Comparison of ENCODE assay signal across 18 cellular contexts in the genomic region with DNA sequence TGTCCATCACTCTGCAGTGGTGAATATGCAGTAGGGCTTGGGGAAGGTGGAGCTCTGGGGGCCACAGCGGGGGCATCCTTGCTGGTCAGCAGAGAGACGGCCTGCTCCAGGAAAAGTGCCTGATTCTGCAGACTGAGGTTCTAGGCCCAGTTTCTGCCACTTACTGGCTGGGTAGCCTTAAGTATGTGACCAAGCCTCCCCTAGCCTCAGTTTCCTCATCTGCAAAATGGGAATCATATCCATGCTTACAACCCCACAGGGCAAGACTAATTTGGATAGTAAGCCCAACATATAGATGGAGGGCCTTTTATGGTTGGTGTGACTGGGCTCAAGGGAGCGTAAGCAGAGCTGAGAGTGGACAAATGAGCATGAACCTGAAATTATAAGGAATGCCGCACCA.
A peak's percentile ranks its signal among the peaks of the same experiment; 100 is the strongest.
DNase-seq lines count a peak whose midpoint lies in the region; ATAC-seq and TF ChIP-seq lines count a peak whose summit lies in the region.
"Had no signal": no experiment of that assay in that cellular context is flagged by ENCODE, and none has a peak within 500 bp of the region (broad histone marks: within the 10 kb centered on the region; RNA-seq: fewer than 3 reads in every experiment).

No MANE protein-coding gene starts in this region.

- WGBS in right lobe of liver (ENCODE audit: insufficient coverage, low coverage, low lambda C conversion rate, missing lambda C conversion rate) = 86% methylated on average over 1 of the region's 4 CpGs

- CTCF ChIA-PET in activated CD8-positive, alpha-beta T cell treated with anti-CD3 and anti-CD28 coated beads for 36 hours (lab: Charles Lee) = interaction anchor here (1.1 to 16.5 kb wide), 2 partner anchors 33 to 57 kb away, joined by 3 to 274 read pairs; no protein-coding TSS in a partner anchor
- CTCF ChIA-PET in activated CD8-positive, alpha-beta T cell treated with anti-CD3 and anti-CD28 coated beads, Interleukin-2, amount 10 ng/mL, durations not matched to agents 7 days and 5 days (lab: Charles Lee) = interaction anchor here (2.0 kb wide), 1 partner anchor 36 kb away, joined by 10 read pairs; no protein-coding TSS in a partner anchor
- CTCF ChIA-PET in CD4-positive, alpha-beta memory T cell (lab: Charles Lee; ENCODE audit: partially characterized antibody) = interaction anchor here (16.2 kb wide), 1 partner anchor 33 kb away, joined by 488 read pairs; no protein-coding TSS in a partner anchor

- peaks cover 81% of the 10 kb centered on the region for H3K36me3 ChIP-seq in CD4-positive, alpha-beta memory T cell (ENCODE audit: insufficient read depth, low read length)
- peaks cover 0 to 18% (median 0%) of the 10 kb centered on the region in 4 donors for H3K36me3 ChIP-seq in right lobe of liver

- H3K9me3 Mint-ChIP-seq in activated CD8-positive, alpha-beta T cell treated with anti-CD3 and anti-CD28 coated beads for 36 hours = peaks cover 2% of the 10 kb centered on the region
- H3K9me3 Mint-ChIP-seq in activated CD8-positive, alpha-beta T cell treated with anti-CD3 and anti-CD28 coated beads, Interleukin-2, amount 10 ng/mL, durations not matched to agents 7 days and 5 days (ENCODE audit: insufficient read depth) = peaks cover 10% of the 10 kb centered on the region
- H3K9me3 Mint-ChIP-seq in CD4-positive, alpha-beta memory T cell = peaks cover 0 to 7% (median 0%) of the 10 kb centered on the region in 8 donors
- H3K9me3 Mint-ChIP-seq in activated T-helper 17 cell treated with anti-CD3 and anti-CD28 coated beads, Interleukin-2, amount 50 U/mL, for 72 hours = no peaks in the 10 kb centered on the region

- no peak overlapping the region for H3K27ac ChIP-seq in CD4-positive, alpha-beta memory T cell (ENCODE audit: low read depth, low read length)
- peak overlapping the region in 2 of 3 donors; percentile 66 to 87 for H3K27ac ChIP-seq in right lobe of liver
- H3K27ac ChIP-seq: GM23248, PC-9 had no signal

- no peaks in the 10 kb centered on the region for H3K27me3 Mint-ChIP-seq in activated CD8-positive, alpha-beta T cell treated with anti-CD3 and anti-CD28 coated beads for 36 hours
- H3K27me3 Mint-ChIP-seq in activated CD8-positive, alpha-beta T cell treated with anti-CD3 and anti-CD28 coated beads, Interleukin-2, amount 10 ng/mL, durations not matched to agents 7 days and 5 days (ENCODE audit: low read depth) = no peaks in the 10 kb centered on the region
- H3K27me3 Mint-ChIP-seq in CD4-positive, alpha-beta memory T cell = no peaks in the 10 kb centered on the region
- no peaks in the 10 kb centered on the region for H3K27me3 Mint-ChIP-seq in activated T-helper 17 cell treated with anti-CD3 and anti-CD28 coated beads, Interleukin-2, amount 50 U/mL, for 72 hours

- TF ChIP-seq CTCF in activated CD8-positive, alpha-beta T cell treated with anti-CD3 and anti-CD28 coated beads for 36 hours (IDR thresholded peaks at IDR 0.05) = no peak
- TF ChIP-seq CTCF in right lobe of liver (IDR thresholded peaks at IDR 0.05) = no peak

- no peak for ATAC-seq in activated CD8-positive, alpha-beta T cell treated with anti-CD3 and anti-CD28 coated beads for 36 hours
- no peak for ATAC-seq in activated CD8-positive, alpha-beta T cell treated with anti-CD3 and anti-CD28 coated beads, Interleukin-2, amount 10 ng/mL, durations not matched to agents 7 days and 5 days
- no peak for ATAC-seq in activated T-helper 17 cell treated with anti-CD3 and anti-CD28 coated beads, Interleukin-2, amount 50 U/mL, for 72 hours (replicated peaks)
- ATAC-seq in right lobe of liver = no peak
- no peak for ATAC-seq in HG02642 (IDR thresholded peaks at IDR 0.05; ENCODE audit: poor library complexity, unreplicated experiment)
- ATAC-seq in HG03025 (IDR thresholded peaks at IDR 0.05; ENCODE audit: low FRiP score, unreplicated experiment) = no peak
- ATAC-seq in HG02973 (IDR thresholded peaks at IDR 0.05; ENCODE audit: unreplicated experiment) = no peak
- ATAC-seq: GM12878, HCT116 had no signal

- no peak for DNase-seq in activated CD8-positive, alpha-beta T cell treated with anti-CD3 and anti-CD28 coated beads for 36 hours
- DNase-seq in activated CD8-positive, alpha-beta T cell treated with anti-CD3 and anti-CD28 coated beads, Interleukin-2, amount 10 ng/mL, durations not matched to agents 7 days and 5 days = no peak
- no peak for DNase-seq in CD4-positive, alpha-beta memory T cell
- DNase-seq in right lobe of liver = no peak
- DNase-seq: GDM1, GM23248, KG1, NCI-H1048, NCI-H1436 treated with DMSO at 0.1 percent for 48 hours, NCI-H2081, NCI-H510A, PC-9 had no signal

- peaks cover 69% of the 10 kb centered on the region for H3K36me3 Mint-ChIP-seq in activated CD8-positive, alpha-beta T cell treated with anti-CD3 and anti-CD28 coated beads for 36 hours (ENCODE audit: low read depth)
- H3K36me3 Mint-ChIP-seq in activated CD8-positive, alpha-beta T cell treated with anti-CD3 and anti-CD28 coated beads, Interleukin-2, amount 10 ng/mL, durations not matched to agents 7 days and 5 days (ENCODE audit: low read depth) = peaks cover 80% of the 10 kb centered on the region
- peaks cover 67 to 85% of the 10 kb centered on the region in 2 donors for H3K36me3 Mint-ChIP-seq in CD4-positive, alpha-beta memory T cell
- H3K36me3 Mint-ChIP-seq in activated T-helper 17 cell treated with anti-CD3 and anti-CD28 coated beads, Interleukin-2, amount 50 U/mL, for 72 hours (ENCODE audit: low read depth) = peaks cover 100% of the 10 kb centered on the region

- peaks cover 44% of the 10 kb centered on the region for H3K4me1 Mint-ChIP-seq in activated CD8-positive, alpha-beta T cell treated with anti-CD3 and anti-CD28 coated beads for 36 hours (ENCODE audit: low read depth)
- H3K4me1 Mint-ChIP-seq in activated CD8-positive, alpha-beta T cell treated with anti-CD3 and anti-CD28 coated beads, Interleukin-2, amount 10 ng/mL, durations not matched to agents 7 days and 5 days (ENCODE audit: low read depth) = peaks cover 21% of the 10 kb centered on the region
- H3K4me1 Mint-ChIP-seq in CD4-positive, alpha-beta memory T cell = peaks cover 5 to 31% (median 11%) of the 10 kb centered on the region in 4 donors
- peaks cover 9% of the 10 kb centered on the region for H3K4me1 Mint-ChIP-seq in activated T-helper 17 cell treated with anti-CD3 and anti-CD28 coated beads, Interleukin-2, amount 50 U/mL, for 72 hours

- no peak overlapping the region for H3K4me3 Mint-ChIP-seq in activated CD8-positive, alpha-beta T cell treated with anti-CD3 and anti-CD28 coated beads for 36 hours
- H3K4me3 Mint-ChIP-seq in activated CD8-positive, alpha-beta T cell treated with anti-CD3 and anti-CD28 coated beads, Interleukin-2, amount 10 ng/mL, durations not matched to agents 7 days and 5 days = no peak overlapping the region
- H3K4me3 Mint-ChIP-seq in CD4-positive, alpha-beta memory T cell = no peak overlapping the region
- no peak overlapping the region for H3K4me3 Mint-ChIP-seq in activated T-helper 17 cell treated with anti-CD3 and anti-CD28 coated beads, Interleukin-2, amount 50 U/mL, for 72 hours

- H3K27ac Mint-ChIP-seq in activated CD8-positive, alpha-beta T cell treated with anti-CD3 and anti-CD28 coated beads for 36 hours = peak overlapping the region; percentile 65
- H3K27ac Mint-ChIP-seq in activated CD8-positive, alpha-beta T cell treated with anti-CD3 and anti-CD28 coated beads, Interleukin-2, amount 10 ng/mL, durations not matched to agents 7 days and 5 days = no peak overlapping the region
- H3K27ac Mint-ChIP-seq in CD4-positive, alpha-beta memory T cell = peak overlapping the region in 5 of 7 donors; percentile 10 to 75 (median 12)
- peak overlapping the region; percentile 70 for H3K27ac Mint-ChIP-seq in activated T-helper 17 cell treated with anti-CD3 and anti-CD28 coated beads, Interleukin-2, amount 50 U/mL, for 72 hours

- no peak overlapping the region for H3K4me3 ChIP-seq in CD4-positive, alpha-beta memory T cell (ENCODE audit: low read length in 2 of 2)
- no peak overlapping the region for H3K4me3 ChIP-seq in right lobe of liver
- H3K4me3 ChIP-seq: GM12878, GM23248, PC-9 had no signal

- no peak for TF ChIP-seq POLR2A in right lobe of liver (IDR thresholded peaks at IDR 0.05)

- no peaks in the 10 kb centered on the region for H3K27me3 ChIP-seq in CD4-positive, alpha-beta memory T cell (ENCODE audit: insufficient read depth, low read length)
- no peaks in the 10 kb centered on the region for H3K27me3 ChIP-seq in right lobe of liver

- H3K4me1 ChIP-seq in CD4-positive, alpha-beta memory T cell (ENCODE audit: insufficient read depth, low read length) = no peaks in the 10 kb centered on the region
- peaks cover 0 to 57% (median 18%) of the 10 kb centered on the region in 4 donors for H3K4me1 ChIP-seq in right lobe of liver

- no peaks in the 10 kb centered on the region for H3K9me3 ChIP-seq in CD4-positive, alpha-beta memory T cell (ENCODE audit: control insufficient read depth in 1 of 2, low read length in 2 of 2)
- no peaks in the 10 kb centered on the region for H3K9me3 ChIP-seq in right lobe of liver

- intact Hi-C loops in activated CD8-positive, alpha-beta T cell treated with anti-CD3 and anti-CD28 coated beads for 36 hours (cut with micrococcal nuclease) = no loop called here
- intact Hi-C loops in CD4-positive, alpha-beta memory T cell (cut with micrococcal nuclease) = no loop called here
- intact Hi-C loops in right lobe of liver (cut with DNase I) = no loop called here

- POLR2A ChIA-PET in activated CD8-positive, alpha-beta T cell treated with anti-CD3 and anti-CD28 coated beads for 36 hours (lab: Charles Lee) = interaction anchor here (1.3 kb wide), 2 partner anchors 9 to 224 kb away, joined by 3 read pairs; no protein-coding TSS in a partner anchor
- POLR2A ChIA-PET in activated CD8-positive, alpha-beta T cell treated with anti-CD3 and anti-CD28 coated beads, Interleukin-2, amount 10 ng/mL, durations not matched to agents 7 days and 5 days (lab: Charles Lee) = interaction anchor here (0.9 kb wide), 1 partner anchor 11 kb away, joined by 3 read pairs; no protein-coding TSS in a partner anchor
- POLR2A ChIA-PET in CD4-positive, alpha-beta memory T cell (lab: Charles Lee; ENCODE audit: partially characterized antibody) = interaction anchor here (1.6 to 2.0 kb wide), 2 partner anchors 25 to 38 kb away, joined by 6 to 7 read pairs; no protein-coding TSS in a partner anchor
